Comparison of ENCODE assay signal across 18 cellular contexts in the genomic region with DNA sequence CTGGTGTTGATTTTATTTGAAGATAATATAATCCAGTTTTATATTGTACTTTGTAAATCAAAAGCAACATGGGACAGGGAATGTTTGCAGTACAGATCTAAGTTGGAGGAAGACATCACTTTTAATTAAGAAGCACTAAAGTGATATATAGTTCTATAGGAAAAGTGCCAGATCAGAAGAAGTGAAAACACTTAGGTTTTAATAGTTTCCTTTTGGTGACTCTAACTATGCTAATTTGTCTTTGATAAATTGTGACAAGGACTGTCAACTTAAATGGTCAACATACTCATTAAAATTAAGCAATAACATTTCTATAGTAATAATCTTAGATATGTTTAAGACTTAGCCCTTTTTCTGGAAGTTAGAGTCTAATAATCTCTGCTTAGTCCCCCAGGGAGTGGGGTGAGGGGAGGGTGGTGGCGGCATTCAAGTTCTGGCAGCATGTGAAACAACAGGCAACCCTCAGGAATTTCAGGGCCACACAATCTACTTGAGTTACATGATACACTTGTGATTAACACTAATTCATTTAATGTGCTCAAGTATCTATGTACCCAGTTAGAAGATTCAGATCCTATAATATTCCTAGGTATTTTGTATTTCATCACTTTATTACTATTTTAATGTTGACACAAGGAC.
"Had no signal": no experiment of that assay in that cellular context is flagged by ENCODE, and none has a peak within 500 bp of the region (broad histone marks: within the 10 kb centered on the region; RNA-seq: fewer than 3 reads in every experiment).

No MANE protein-coding gene starts in this region.

- H3K9me3 Mint-ChIP-seq: activated CD4-positive, alpha-beta T cell treated with anti-CD3 and anti-CD28 coated beads, Interleukin-2, amount 10 ng/mL, durations not matched to agents 24 days and 14 days; activated T-helper 2 cell treated with anti-CD3 and anti-CD28 coated beads, Interferon-gamma antibody, Interleukin-2, Interleukin-4, amounts not matched to agents 10 μg/mL and 5 μg/mL and 100 μg/mL, durations not matched to agents 14 hours and 24 hours and 36 hours had no signal

- H3K27me3 ChIP-seq: cardiac muscle cell, colonic mucosa, foreskin keratinocyte, heart left ventricle, neutrophil, tibial artery, uterus had no signal

- H3K9me3 ChIP-seq: colonic mucosa, heart left ventricle, neutrophil, tibial artery, uterus had no signal

- H3K27me3 Mint-ChIP-seq: activated B cell treated with CpG ODN at 0.5 μM for 24 hours; activated CD4-positive, alpha-beta T cell treated with anti-CD3 and anti-CD28 coated beads, Interleukin-2, amount 10 ng/mL, durations not matched to agents 24 days and 14 days; activated naive CD8-positive, alpha-beta T cell; progenitor cell of endocrine pancreas had no signal

- H3K4me3 Mint-ChIP-seq: activated B cell treated with CpG ODN at 0.5 μM for 24 hours; activated CD4-positive, alpha-beta T cell treated with anti-CD3 and anti-CD28 coated beads, Interleukin-2, amount 10 ng/mL, durations not matched to agents 24 days and 14 days; activated naive CD8-positive, alpha-beta T cell; stimulated activated effector memory CD8-positive, alpha-beta T cell treated with anti-CD3 and anti-CD28 coated beads, Interleukin-12 subunit alpha, Interleukin-12 subunit beta, amount 100 ng/mL, for 72 hours had no signal

- H3K4me3 ChIP-seq: cardiac muscle cell, colonic mucosa, heart left ventricle, tibial artery, uterus had no signal

- H3K36me3 Mint-ChIP-seq: activated naive CD8-positive, alpha-beta T cell; stimulated activated effector memory CD8-positive, alpha-beta T cell treated with anti-CD3 and anti-CD28 coated beads, Interleukin-12 subunit alpha, Interleukin-12 subunit beta, amount 100 ng/mL, for 72 hours had no signal

- DNase-seq: activated B cell treated with CpG ODN at 0.5 μM for 24 hours; activated CD4-positive, alpha-beta T cell treated with anti-CD3 and anti-CD28 coated beads, Interleukin-2, amount 10 ng/mL, durations not matched to agents 24 days and 14 days; colonic mucosa; effector CD4-positive, alpha-beta T cell; foreskin keratinocyte; heart left ventricle; islet precursor cell; left ventricle myocardium superior; mesenchymal stem cell; tibial artery; uterus had no signal

- H3K4me1 Mint-ChIP-seq: activated B cell treated with CpG ODN at 0.5 μM for 24 hours; activated CD4-positive, alpha-beta T cell treated with anti-CD3 and anti-CD28 coated beads, Interleukin-2, amount 10 ng/mL, durations not matched to agents 24 days and 14 days; stimulated activated effector memory CD8-positive, alpha-beta T cell treated with anti-CD3 and anti-CD28 coated beads, Interleukin-12 subunit alpha, Interleukin-12 subunit beta, amount 100 ng/mL, for 72 hours had no signal

- H3K27ac ChIP-seq: cardiac muscle cell, colonic mucosa, foreskin keratinocyte, heart left ventricle, neutrophil, tibial artery, uterus had no signal

- ATAC-seq: foreskin keratinocyte; heart left ventricle; left ventricle myocardium superior; right cardiac atrium; stimulated activated effector memory CD8-positive, alpha-beta T cell treated with anti-CD3 and anti-CD28 coated beads, Interleukin-12 subunit alpha, Interleukin-12 subunit beta, amount 100 ng/mL, for 72 hours had no signal

- H3K36me3 ChIP-seq: cardiac muscle cell, colonic mucosa, heart left ventricle, neutrophil, tibial artery, uterus had no signal

- H3K4me1 ChIP-seq: colonic mucosa, foreskin keratinocyte, heart left ventricle, uterus had no signal

- H3K27ac Mint-ChIP-seq: activated B cell treated with CpG ODN at 0.5 μM for 24 hours; activated CD4-positive, alpha-beta T cell treated with anti-CD3 and anti-CD28 coated beads, Interleukin-2, amount 10 ng/mL, durations not matched to agents 24 days and 14 days; activated naive CD8-positive, alpha-beta T cell; activated T-helper 2 cell treated with anti-CD3 and anti-CD28 coated beads, Interferon-gamma antibody, Interleukin-2, Interleukin-4, amounts not matched to agents 10 μg/mL and 5 μg/mL and 100 μg/mL, durations not matched to agents 14 hours and 24 hours and 36 hours; progenitor cell of endocrine pancreas; stimulated activated effector memory CD8-positive, alpha-beta T cell treated with anti-CD3 and anti-CD28 coated beads, Interleukin-12 subunit alpha, Interleukin-12 subunit beta, amount 100 ng/mL, for 72 hours had no signal
